In the genomic region with DNA sequence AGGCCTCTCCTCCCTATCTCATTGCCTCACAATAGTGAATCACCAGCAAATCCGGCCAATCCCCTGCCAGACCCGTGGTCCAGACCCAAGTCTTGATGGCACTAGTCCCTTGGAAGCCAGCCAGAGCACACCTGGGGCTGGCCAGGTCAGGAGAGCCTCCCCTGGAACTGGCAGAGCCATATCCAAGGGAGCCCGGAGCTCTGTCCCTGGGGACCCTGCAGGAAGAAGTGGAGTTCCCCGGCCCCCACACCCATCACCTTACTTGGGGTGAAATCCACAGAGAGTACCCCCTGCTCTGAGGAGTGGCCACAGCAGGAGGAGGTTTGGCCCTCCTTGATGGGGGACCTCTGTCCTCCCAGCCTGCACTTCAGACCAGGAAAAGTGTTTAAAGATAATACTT, we compare ENCODE assay signal across 21 cellular contexts.
DNase-seq lines count a peak whose midpoint lies in the region; ATAC-seq, FAIRE-seq and TF ChIP-seq lines count a peak whose summit lies in the region.
"Had no signal": no experiment of that assay in that cellular context is flagged by ENCODE, and none has a peak within 500 bp of the region (broad histone marks: within the 10 kb centered on the region; RNA-seq: fewer than 3 reads in every experiment).

No MANE protein-coding gene starts in this region.

- H4K8ac ChIP-seq in neuronal stem cell (ENCODE audit: low read depth, low read length): no peak overlapping the region

- no peak overlapping the region for H3K14ac ChIP-seq in neuronal stem cell (ENCODE audit: low read length)

- peak; percentile 7 for DNase-seq in DMS53 (lab: John Stamatoyannopoulos, UW)
- no peak for DNase-seq in DMS53 treated with DMSO at 0.1 percent for 48 hours (lab: John Stamatoyannopoulos, UW; ENCODE audit: unreplicated experiment)
- DNase-seq in RWPE2 (ENCODE audit: low spot score): no peak
- DNase-seq in bronchial epithelial cell (ENCODE audit: low read depth): peak; percentile 17
- no peak for DNase-seq in neuronal stem cell (ENCODE audit: low spot score)
- no peak for DNase-seq in hepatic stellate cell (ENCODE audit: low spot score)
- no peak for DNase-seq in activated gamma-delta T cell treated with Interleukin-2 at 50 U/mL for 16 hours
- DNase-seq: CD4-positive, alpha-beta T cell; CD8-positive, alpha-beta memory T cell; DMS 273 treated with DMSO at 0.1 percent for 48 hours; DND-41; GM23248; H9 had no signal

- H2BK5ac ChIP-seq in neuronal stem cell (ENCODE audit: low read length): no peak overlapping the region

- TF ChIP-seq CTCF in RWPE2 (IDR thresholded peaks at IDR 0.05; ENCODE audit: poor library complexity, severe bottlenecking): no peak
- no peak for TF ChIP-seq CTCF in bronchial epithelial cell (IDR thresholded peaks at IDR 0.05; ENCODE audit: insufficient read depth, low read length, severe bottlenecking)

- H4K91ac ChIP-seq in neuronal stem cell (ENCODE audit: low read depth, low read length, poor library complexity): no peak overlapping the region

- H3K27ac ChIP-seq in RWPE2 (ENCODE audit: poor library complexity, severe bottlenecking): no peak overlapping the region
- H3K27ac ChIP-seq in neuronal stem cell (replicated peaks; ENCODE audit: low read length): no peak overlapping the region
- H3K27ac ChIP-seq: 22Rv1; BLaER1 treated with 17β-estradiol and CSF1 and Interleukin-3, amounts not matched to agents 10 nM and 100 nM; GM23248 had no signal

- H3K9ac ChIP-seq in neuronal stem cell (ENCODE audit: low read depth, low read length, poor library complexity): no peak overlapping the region
- H3K9ac ChIP-seq: BLaER1 treated with 17β-estradiol and CSF1 and Interleukin-3, amounts not matched to agents 10 nM and 100 nM; GM23248 had no signal

- ATAC-seq in RWPE2 (ENCODE audit: low read depth) (peak; percentile 19; the same call in 1 of the 3 replicates), HG02798 (IDR thresholded peaks at IDR 0.05; ENCODE audit: poor library complexity, unreplicated experiment) (no peak)
- ATAC-seq: HCT116 had no signal

- H2AK5ac ChIP-seq in neuronal stem cell (ENCODE audit: low read depth, low read length): peak overlapping the region; percentile 30

- no peak overlapping the region for H3K4me2 ChIP-seq in neuronal stem cell (ENCODE audit: insufficient read depth, low read length, poor library complexity, severe bottlenecking)
- H3K4me2 ChIP-seq: BLaER1 treated with 17β-estradiol and CSF1 and Interleukin-3, amounts not matched to agents 10 nM and 100 nM had no signal

- H3K4me3 ChIP-seq in RWPE2 (ENCODE audit: severe bottlenecking) (no peak overlapping the region), bronchial epithelial cell (ENCODE audit: low read depth, low read length) (no peak overlapping the region), neuronal stem cell (ENCODE audit: low read length in 2 of 2) (no peak overlapping the region)
- H3K4me3 ChIP-seq: BLaER1 treated with 17β-estradiol and CSF1 and Interleukin-3, amounts not matched to agents 10 nM and 100 nM; GM23248 had no signal

- no peaks in the 10 kb centered on the region for H3K9me3 ChIP-seq in RWPE2 (ENCODE audit: severe bottlenecking)
- H3K9me3 ChIP-seq in neuronal stem cell (replicated peaks in 1 of 2; ENCODE audit: control insufficient read depth in 2 of 2, insufficient read depth in 1 of 2, low read depth in 1 of 2, low read length in 2 of 2): peaks cover 0 to 1% of the 10 kb centered on the region in 2 donors

- H3K18ac ChIP-seq in neuronal stem cell (ENCODE audit: low read length): peak overlapping the region; percentile 36

- H2BK12ac ChIP-seq in neuronal stem cell (ENCODE audit: low read length): no peak overlapping the region

- H3K36me3 ChIP-seq in RWPE2 (ENCODE audit: low read depth): no peaks in the 10 kb centered on the region
- H3K36me3 ChIP-seq in bronchial epithelial cell (ENCODE audit: control insufficient read depth, insufficient read depth, low read length): no peaks in the 10 kb centered on the region
- no peaks in the 10 kb centered on the region for H3K36me3 ChIP-seq in neuronal stem cell (replicated peaks in 1 of 2; ENCODE audit: control insufficient read depth in 2 of 2, insufficient read depth in 2 of 2, low read length in 2 of 2)
- H3K36me3 ChIP-seq: BLaER1 treated with 17β-estradiol and CSF1 and Interleukin-3, amounts not matched to agents 10 nM and 100 nM had no signal

- H3K27me3 ChIP-seq in RWPE2 (ENCODE audit: insufficient read depth, poor library complexity, severe bottlenecking): no peaks in the 10 kb centered on the region
- no peaks in the 10 kb centered on the region for H3K27me3 ChIP-seq in bronchial epithelial cell (ENCODE audit: control insufficient read depth, insufficient read depth, low read length)
- H3K27me3 ChIP-seq in neuronal stem cell (ENCODE audit: control insufficient read depth in 3 of 3, insufficient read depth in 3 of 3, low read depth in 1 of 3, low read length in 3 of 3): no peaks in the 10 kb centered on the region
- H3K27me3 ChIP-seq: BLaER1 treated with 17β-estradiol and CSF1 and Interleukin-3, amounts not matched to agents 10 nM and 100 nM had no signal

- H2AFZ ChIP-seq in neuronal stem cell (ENCODE audit: low read length): no peak overlapping the region
- H2AFZ ChIP-seq: GM23248 had no signal

- no CpG with 5 or more reads among the region's 4 CpGs for WGBS in neuronal stem cell (ENCODE audit: extremely low coverage in 2 of 2, insufficient read length in 2 of 2, insufficient replicate concordance in 1 of 2), 2 donors

- no peak overlapping the region for H3K23ac ChIP-seq in neuronal stem cell (ENCODE audit: low read depth, low read length, poor library complexity)

- H3K4ac ChIP-seq in neuronal stem cell (ENCODE audit: low read length): no peak overlapping the region

- H2BK120ac ChIP-seq in neuronal stem cell (ENCODE audit: low read depth, low read length): no peak overlapping the region

- H3K4me1 ChIP-seq in RWPE2 (ENCODE audit: insufficient read depth, poor library complexity, severe bottlenecking) (no peaks in the 10 kb centered on the region), neuronal stem cell (ENCODE audit: control insufficient read depth in 2 of 2, insufficient read depth in 1 of 2, low read depth in 1 of 2, low read length in 2 of 2) (no peaks in the 10 kb centered on the region)

- H3K79me1 ChIP-seq in neuronal stem cell (ENCODE audit: low read depth, low read length): no peaks in the 10 kb centered on the region

- no peak overlapping the region for H2BK15ac ChIP-seq in neuronal stem cell (ENCODE audit: low read length)

- no peak for FAIRE-seq in bronchial epithelial cell (lab: Jason Lieb, UNC)
- FAIRE-seq: A204.1, D721Med, G401.6, GM12892 had no signal

Comparison
In these comparisons a context has a peak if more than half of its experiments do, and no peak if none do; other contexts are left out.
1. DNase-seq: peak in DMS53 (single experiment) and bronchial epithelial cell (single experiment); none in DMS53 treated with DMSO at 0.1 percent for 48 hours (single experiment), RWPE2 (single experiment), neuronal stem cell (single experiment), hepatic stellate cell (single experiment) and activated gamma-delta T cell treated with Interleukin-2 at 50 U/mL for 16 hours (single experiment).